Comparison of ENCODE assay signal across 18 cellular contexts in genomic region chr13:108944760-108945159, GRCh38.
DNase-seq lines count a peak whose midpoint lies in the region; FAIRE-seq lines count a peak whose summit lies in the region.
"Had no signal": no experiment of that assay in that cellular context is flagged by ENCODE, and none has a peak within 500 bp of the region (broad histone marks: within the 10 kb centered on the region; RNA-seq: fewer than 3 reads in every experiment).

No MANE protein-coding gene starts in this region.

- FAIRE-seq in HTR-8/SVneo (lab: Jason Lieb, UNC): no peak
- FAIRE-seq: GM12891 had no signal

- DNase-seq in H4 (ENCODE audit: low spot score): peak; percentile 3
- DNase-seq in SIG-M5 (lab: John Stamatoyannopoulos, UW): peak; percentile 41
- peak; percentile 35 for DNase-seq in fibroblast of peridontal ligament (ENCODE audit: extremely low read depth)
- no peak for DNase-seq in stimulated activated CD4-positive, alpha-beta T cell treated with anti-CD3 and anti-CD28 coated beads, Interleukin-1b, Interleukin-23, amount 100 ng/mL, for 48 hours
- no peak for DNase-seq in HTR-8/SVneo (ENCODE audit: insufficient read length, low spot score)
- no peak for DNase-seq in stimulated activated CD4-positive, alpha-beta T cell treated with anti-CD3 and anti-CD28 coated beads, Interleukin-4, amount 100 ng/mL, for 4 hours
- DNase-seq in NCI-H82 (lab: John Stamatoyannopoulos, UW): no peak
- DNase-seq: activated CD4-positive, alpha-beta T cell treated with anti-CD3 and anti-CD28 coated beads for 36 hours; activated CD8-positive, alpha-beta memory T cell treated with anti-CD3 and anti-CD28 coated beads, Interleukin-2, amount 50 U/mL, for 4 hours; CD8-positive, alpha-beta memory T cell; GOT3; left colon; NCI-H1694; NCI-H446; sigmoid colon; stimulated activated CD4-positive, alpha-beta T cell treated with anti-CD3 and anti-CD28 coated beads, Interleukin-2, amount 100 ng/mL, for 48 hours; T1000 had no signal

Comparison
In these comparisons a context has a peak if more than half of its experiments do, and no peak if none do; other contexts are left out.
1. DNase-seq: peak in H4 (single experiment), SIG-M5 (single experiment) and fibroblast of peridontal ligament (single experiment); none in stimulated activated CD4-positive, alpha-beta T cell treated with anti-CD3 and anti-CD28 coated beads, Interleukin-1b, Interleukin-23, amount 100 ng/mL, for 48 hours (single experiment), HTR-8/SVneo (single experiment), stimulated activated CD4-positive, alpha-beta T cell treated with anti-CD3 and anti-CD28 coated beads, Interleukin-4, amount 100 ng/mL, for 4 hours (0 of 2) and NCI-H82 (single experiment).